26 cellular contexts compared by ENCODE assay signal in the genomic region with DNA sequence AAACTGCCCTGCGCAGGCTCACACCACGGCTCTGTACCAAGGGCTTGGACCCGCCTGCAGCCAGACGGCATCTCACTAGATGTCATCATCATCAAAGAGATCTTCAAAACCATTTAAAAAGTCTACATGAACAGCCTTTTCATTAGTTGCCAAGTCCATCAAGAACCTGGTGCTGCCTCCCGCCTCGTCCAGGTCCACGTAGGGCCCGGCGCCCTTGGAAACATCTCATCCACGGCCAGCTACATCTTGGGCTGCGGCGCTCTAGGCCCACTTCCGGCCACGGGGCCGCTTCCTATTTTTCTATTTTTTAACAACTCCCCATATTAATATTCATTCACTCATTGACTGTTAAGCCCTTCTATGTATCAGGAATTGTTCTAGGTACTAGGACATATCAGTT.
"Had no signal": no experiment of that assay in that cellular context is flagged by ENCODE, and none has a peak within 500 bp of the region (broad histone marks: within the 10 kb centered on the region; RNA-seq: fewer than 3 reads in every experiment).

No MANE protein-coding gene starts in this region.

- ATAC-seq: foreskin keratinocyte; gastroesophageal sphincter; heart left ventricle; left lobe of liver; stimulated activated effector memory CD8-positive, alpha-beta T cell treated with anti-CD3 and anti-CD28 coated beads, Interleukin-12 subunit alpha, Interleukin-12 subunit beta, amount 100 ng/mL, for 72 hours had no signal

- H3K4me2 ChIP-seq: hepatocyte, neural progenitor cell had no signal

- H3K36me3 ChIP-seq: esophagus muscularis mucosa, gastroesophageal sphincter, heart left ventricle, neural progenitor cell, prostate gland, right atrium auricular region, sigmoid colon, stomach, tibial nerve, upper lobe of left lung, uterus had no signal

- H3K27ac ChIP-seq: coronary artery, esophagus muscularis mucosa, foreskin keratinocyte, gastroesophageal sphincter, heart left ventricle, hepatocyte, neural progenitor cell, prostate gland, right atrium auricular region, sigmoid colon, stomach, tibial nerve, upper lobe of left lung had no signal

- H3K4me3 Mint-ChIP-seq: memory B cell; nephron; neural progenitor cell; stimulated activated effector memory CD8-positive, alpha-beta T cell treated with anti-CD3 and anti-CD28 coated beads, Interleukin-12 subunit alpha, Interleukin-12 subunit beta, amount 100 ng/mL, for 72 hours had no signal

- H3K9me3 Mint-ChIP-seq: nephron; stimulated activated effector memory CD8-positive, alpha-beta T cell treated with anti-CD3 and anti-CD28 coated beads, Interleukin-12 subunit alpha, Interleukin-12 subunit beta, amount 100 ng/mL, for 72 hours had no signal

- H3K27me3 ChIP-seq: esophagus muscularis mucosa, foreskin keratinocyte, gastroesophageal sphincter, heart left ventricle, hepatocyte, neural progenitor cell, right atrium auricular region, sigmoid colon, stomach, tibial nerve, upper lobe of left lung, uterus had no signal

- H3K79me2 ChIP-seq: hepatocyte had no signal

- H3K4me1 Mint-ChIP-seq: nephron; stimulated activated effector memory CD8-positive, alpha-beta T cell treated with anti-CD3 and anti-CD28 coated beads, Interleukin-12 subunit alpha, Interleukin-12 subunit beta, amount 100 ng/mL, for 72 hours had no signal

- H3K9me3 ChIP-seq: esophagus muscularis mucosa, gastroesophageal sphincter, heart left ventricle, prostate gland, right atrium auricular region, sigmoid colon, stomach, tibial nerve, upper lobe of left lung, uterus had no signal

- H3K27ac Mint-ChIP-seq: memory B cell; nephron; neural progenitor cell; stimulated activated effector memory CD8-positive, alpha-beta T cell treated with anti-CD3 and anti-CD28 coated beads, Interleukin-12 subunit alpha, Interleukin-12 subunit beta, amount 100 ng/mL, for 72 hours had no signal

- H2AFZ ChIP-seq: hepatocyte, neural progenitor cell had no signal

- H3K4me1 ChIP-seq: neural progenitor cell, prostate gland, stomach, upper lobe of left lung, uterus had no signal

- FAIRE-seq: endothelial cell of umbilical vein, kidney had no signal

- H3K4me3 ChIP-seq: coronary artery, esophagus muscularis mucosa, gastroesophageal sphincter, heart left ventricle, hepatocyte, lung, neural progenitor cell, prostate gland, right atrium auricular region, sigmoid colon, stomach, tibial nerve, upper lobe of left lung, uterus had no signal

- DNase-seq: dermis blood vessel endothelial cell; effector memory CD4-positive, alpha-beta T cell; foreskin keratinocyte; heart left ventricle; kidney; sigmoid colon; stimulated activated CD4-positive, alpha-beta T cell treated with anti-CD3 and anti-CD28 coated beads, Interleukin-2, amount 100 ng/mL, for 24 hours; stimulated activated CD4-positive, alpha-beta T cell treated with anti-CD3 and anti-CD28 coated beads, Interleukin-4, amount 100 ng/mL, for 24 hours; stimulated activated naive CD4-positive, alpha-beta T cell treated with Interleukin-2 at 50 U/mL for 16 hours; stomach; uterus had no signal

- H3K9ac ChIP-seq: neural progenitor cell had no signal

- H3K36me3 Mint-ChIP-seq: neural progenitor cell; stimulated activated effector memory CD8-positive, alpha-beta T cell treated with anti-CD3 and anti-CD28 coated beads, Interleukin-12 subunit alpha, Interleukin-12 subunit beta, amount 100 ng/mL, for 72 hours had no signal
